ENCODE assay signal across 1 cellular context in genomic region chr3:98325055-98325454, GRCh38.
TF ChIP-seq lines count a peak whose summit lies in the region.

No MANE protein-coding gene starts in this region.

TF ChIP-seq in H1, 55 proteins besides CTCF, POLR2A, EP300 and RAD21:
- TF ChIP-seq TAF1 (IDR thresholded peaks at IDR 0.05; ENCODE audit: low read depth, low read length) (peak; percentile 59), TBP (IDR thresholded peaks at IDR 0.05; ENCODE audit: low read depth, low read length) (peak; percentile 75), RFX5 (IDR thresholded peaks at IDR 0.05; ENCODE audit: borderline replicate concordance, low read depth, low read length) (no peak), E2F6 (IDR thresholded peaks at IDR 0.05) (peak; percentile 62), POLR2AphosphoS5 (IDR thresholded peaks at IDR 0.05; ENCODE audit: low read depth, low read length) (peak; percentile 59), HDAC6 (IDR thresholded peaks at IDR 0.05; ENCODE audit: low read depth, low read length) (no peak), YY1 (IDR thresholded peaks at IDR 0.05; ENCODE audit: low read depth, low read length) (peak; percentile 80), MAX (IDR thresholded peaks at IDR 0.05) (peak; percentile 93), TEAD4 (IDR thresholded peaks at IDR 0.05; ENCODE audit: low read depth, low read length) (no peak), BCL11A (IDR thresholded peaks at IDR 0.05; ENCODE audit: low read depth in 2 of 2, low read length in 2 of 2) (no peak)
